Comparison of ENCODE assay signal across 8 cellular contexts in genomic region chr2:86808315-86809161, GRCh38. TPM values are rescaled to one million over a fixed set of nuclear protein-coding genes. Genes with fewer than 3 reads are reported as not detected.
DNase-seq lines count a peak whose midpoint lies in the region; ATAC-seq and TF ChIP-seq lines count a peak whose summit lies in the region.

No MANE protein-coding gene starts in this region.

- TF ChIP-seq CTCF in LNCAP (IDR thresholded peaks at IDR 0.05) (peak; percentile 66), fibroblast of the aortic adventitia (IDR thresholded peaks at IDR 0.05; ENCODE audit: insufficient read depth, low read length) (peak; percentile 83)

- no peaks in the 10 kb centered on the region for H3K9me3 Mint-ChIP-seq in activated T-helper 2 cell treated with anti-CD3 and anti-CD28 coated beads, Interferon-gamma antibody, Interleukin-2, Interleukin-4, amounts not matched to agents 10 μg/mL and 5 μg/mL and 100 μg/mL, durations not matched to agents 14 hours and 24 hours and 36 hours
- H3K9me3 Mint-ChIP-seq in natural killer cell treated with Interleukin-12 subunit alpha and Interleukin-12 subunit beta and Interleukin-15 and Interleukin-18, amount 100 ng/mL, for 72 hours = no peaks in the 10 kb centered on the region

- peak overlapping the region; percentile 31 for H3K4me3 ChIP-seq in fibroblast of the aortic adventitia (ENCODE audit: low read depth, low read length)

- DNase-seq in DMS79 treated with DMSO at 0.1 percent for 48 hours (lab: John Stamatoyannopoulos, UW) (peak; percentile 91), GOT3 (lab: John Stamatoyannopoulos, UW) (peak; percentile 33), RPMI7951 (ENCODE audit: low read depth) (peak; percentile 66), fibroblast of the aortic adventitia (ENCODE audit: low read depth) (peak; percentile 69)
- peak; percentile 87 for DNase-seq in activated T-helper 2 cell treated with anti-CD3 and anti-CD28 coated beads, Interferon-gamma antibody, Interleukin-2, Interleukin-4, amounts not matched to agents 10 μg/mL and 5 μg/mL and 100 μg/mL, durations not matched to agents 14 hours and 24 hours and 36 hours (ENCODE audit: low spot score)
- DNase-seq in natural killer cell treated with Interleukin-12 subunit alpha and Interleukin-12 subunit beta and Interleukin-15 and Interleukin-18, amount 100 ng/mL, for 72 hours (ENCODE audit: low spot score) = peak; percentile 88
- DNase-seq in stimulated activated naive CD4-positive, alpha-beta T cell (lab: John Stamatoyannopoulos, UW) = peak; percentile 75 to 92 (median 84)

- intact Hi-C loops in activated T-helper 2 cell treated with anti-CD3 and anti-CD28 coated beads, Interferon-gamma antibody, Interleukin-2, Interleukin-4, amounts not matched to agents 10 μg/mL and 5 μg/mL and 100 μg/mL, durations not matched to agents 14 hours and 24 hours and 36 hours (cut with micrococcal nuclease) = no loop called here

- H3K4me3 Mint-ChIP-seq in activated T-helper 2 cell treated with anti-CD3 and anti-CD28 coated beads, Interferon-gamma antibody, Interleukin-2, Interleukin-4, amounts not matched to agents 10 μg/mL and 5 μg/mL and 100 μg/mL, durations not matched to agents 14 hours and 24 hours and 36 hours (ENCODE audit: low read depth) = peak overlapping the region; percentile 92
- peak overlapping the region; percentile 87 for H3K4me3 Mint-ChIP-seq in natural killer cell treated with Interleukin-12 subunit alpha and Interleukin-12 subunit beta and Interleukin-15 and Interleukin-18, amount 100 ng/mL, for 72 hours

- H3K36me3 Mint-ChIP-seq in activated T-helper 2 cell treated with anti-CD3 and anti-CD28 coated beads, Interferon-gamma antibody, Interleukin-2, Interleukin-4, amounts not matched to agents 10 μg/mL and 5 μg/mL and 100 μg/mL, durations not matched to agents 14 hours and 24 hours and 36 hours (ENCODE audit: low read depth) = no peaks in the 10 kb centered on the region
- H3K36me3 Mint-ChIP-seq in natural killer cell treated with Interleukin-12 subunit alpha and Interleukin-12 subunit beta and Interleukin-15 and Interleukin-18, amount 100 ng/mL, for 72 hours = no peaks in the 10 kb centered on the region

- peak overlapping the region; percentile 37 for H3K27ac Mint-ChIP-seq in activated T-helper 2 cell treated with anti-CD3 and anti-CD28 coated beads, Interferon-gamma antibody, Interleukin-2, Interleukin-4, amounts not matched to agents 10 μg/mL and 5 μg/mL and 100 μg/mL, durations not matched to agents 14 hours and 24 hours and 36 hours
- peak overlapping the region; percentile 51 to 71 for H3K27ac Mint-ChIP-seq in natural killer cell treated with Interleukin-12 subunit alpha and Interleukin-12 subunit beta and Interleukin-15 and Interleukin-18, amount 100 ng/mL, for 72 hours

- ATAC-seq in natural killer cell treated with Interleukin-12 subunit alpha and Interleukin-12 subunit beta and Interleukin-15 and Interleukin-18, amount 100 ng/mL, for 72 hours = peak; percentile 90 to 94

- peaks cover 23% of the 10 kb centered on the region for H3K4me1 Mint-ChIP-seq in activated T-helper 2 cell treated with anti-CD3 and anti-CD28 coated beads, Interferon-gamma antibody, Interleukin-2, Interleukin-4, amounts not matched to agents 10 μg/mL and 5 μg/mL and 100 μg/mL, durations not matched to agents 14 hours and 24 hours and 36 hours (ENCODE audit: low read depth)
- H3K4me1 Mint-ChIP-seq in natural killer cell treated with Interleukin-12 subunit alpha and Interleukin-12 subunit beta and Interleukin-15 and Interleukin-18, amount 100 ng/mL, for 72 hours (ENCODE audit: low read depth in 2 of 2) = peaks cover 18 to 25% of the 10 kb centered on the region in 2 donors

- H3K27me3 Mint-ChIP-seq in activated T-helper 2 cell treated with anti-CD3 and anti-CD28 coated beads, Interferon-gamma antibody, Interleukin-2, Interleukin-4, amounts not matched to agents 10 μg/mL and 5 μg/mL and 100 μg/mL, durations not matched to agents 14 hours and 24 hours and 36 hours (ENCODE audit: low read depth) = peaks cover 63% of the 10 kb centered on the region
- peaks cover 8 to 17% of the 10 kb centered on the region in 2 donors for H3K27me3 Mint-ChIP-seq in natural killer cell treated with Interleukin-12 subunit alpha and Interleukin-12 subunit beta and Interleukin-15 and Interleukin-18, amount 100 ng/mL, for 72 hours

RNA-seq across cellular contexts. Expression of gene CD8A, which starts 17.8 kb away (rescaled TPM):
- total RNA-seq in RPMI7951 (2014; rRNA removed; shearing (Covaris generic)) = not detected in 2 replicates
- total RNA-seq in activated T-helper 2 cell treated with anti-CD3 and anti-CD28 coated beads, Interferon-gamma antibody, Interleukin-2, Interleukin-4, amounts not matched to agents 10 μg/mL and 5 μg/mL and 100 μg/mL, durations not matched to agents 14 hours and 24 hours and 36 hours = 1.8 and 2.8 TPM in 2 replicates
- total RNA-seq in fibroblast of the aortic adventitia (ENCODE audit: low replicate concordance) = not detected in 2 replicates
- 10 to 100 TPM; 67.8 to 85.0 TPM for total RNA-seq in natural killer cell treated with Interleukin-12 subunit alpha and Interleukin-12 subunit beta and Interleukin-15 and Interleukin-18, amount 100 ng/mL, for 72 hours

RNA-seq across cellular contexts. Expression of gene CD8B, which starts 53.1 kb away (rescaled TPM):
- not detected in 2 replicates for total RNA-seq in RPMI7951 (2014; rRNA removed; shearing (Covaris generic))
- 0.64 and 1.0 TPM in 2 replicates for total RNA-seq in activated T-helper 2 cell treated with anti-CD3 and anti-CD28 coated beads, Interferon-gamma antibody, Interleukin-2, Interleukin-4, amounts not matched to agents 10 μg/mL and 5 μg/mL and 100 μg/mL, durations not matched to agents 14 hours and 24 hours and 36 hours
- total RNA-seq in fibroblast of the aortic adventitia (ENCODE audit: low replicate concordance) = not detected in 2 replicates
- total RNA-seq in natural killer cell treated with Interleukin-12 subunit alpha and Interleukin-12 subunit beta and Interleukin-15 and Interleukin-18, amount 100 ng/mL, for 72 hours = 10 to 100 TPM in 1 of 2 donors, 1 to 10 TPM in 1; 8.4 to 31.5 TPM

Comparison
In these comparisons a context has a peak if more than half of its experiments do, and no peak if none do; other contexts are left out.
1. Peak in every context shown above with its lines: DNase-seq, ATAC-seq and H3K4me3 ChIP-seq.
2. DNase-seq: peak in every context shown above with its lines; median percentile 91 in DMS79 treated with DMSO at 0.1 percent for 48 hours; 88 in natural killer cell treated with Interleukin-12 subunit alpha and Interleukin-12 subunit beta and Interleukin-15 and Interleukin-18, amount 100 ng/mL, for 72 hours; 87 in activated T-helper 2 cell treated with anti-CD3 and anti-CD28 coated beads, Interferon-gamma antibody, Interleukin-2, Interleukin-4, amounts not matched to agents 10 μg/mL and 5 μg/mL and 100 μg/mL, durations not matched to agents 14 hours and 24 hours and 36 hours; 84 in stimulated activated naive CD4-positive, alpha-beta T cell; 69 in fibroblast of the aortic adventitia; 66 in RPMI7951; 33 in GOT3.
3. RNA of gene CD8A, which starts 17.8 kb away (total RNA-seq): 67.8 to 85.0 TPM in natural killer cell treated with Interleukin-12 subunit alpha and Interleukin-12 subunit beta and Interleukin-15 and Interleukin-18, amount 100 ng/mL, for 72 hours; 1.8 to 2.8 TPM in activated T-helper 2 cell treated with anti-CD3 and anti-CD28 coated beads, Interferon-gamma antibody, Interleukin-2, Interleukin-4, amounts not matched to agents 10 μg/mL and 5 μg/mL and 100 μg/mL, durations not matched to agents 14 hours and 24 hours and 36 hours, not detected in RPMI7951 and not detected in fibroblast of the aortic adventitia; every median in the first group is over 10 times any median in the second.